In genomic region chr15:101138913-101139880, GRCh38 we compare ENCODE assay signal across 10 cellular contexts.
DNase-seq lines count a peak whose midpoint lies in the region; ATAC-seq and TF ChIP-seq lines count a peak whose summit lies in the region.
"Had no signal": no experiment of that assay in that cellular context is flagged by ENCODE, and none has a peak within 500 bp of the region (broad histone marks: within the 10 kb centered on the region; RNA-seq: fewer than 3 reads in every experiment).

No MANE protein-coding gene starts in this region.

- peak; percentile 37 for DNase-seq in MV-4-11 (lab: John Stamatoyannopoulos, UW)
- peak in 1 of 3 donors; percentile 31 for DNase-seq in mucosa of descending colon
- no peak for DNase-seq in activated naive CD4-positive, alpha-beta T cell treated with anti-CD3 and anti-CD28 coated beads, Interleukin-2, amount 50 U/mL, for 16 hours
- DNase-seq in LoVo (ENCODE audit: low spot score), result no peak
- no peak for DNase-seq in NOMO-1 treated with dmso at 0.1 percent for 144 hours (lab: John Stamatoyannopoulos, UW; ENCODE audit: unreplicated experiment)
- no peak for DNase-seq in substantia nigra (lab: John Stamatoyannopoulos, UW)
- DNase-seq: naive B cell; stimulated activated naive CD4-positive, alpha-beta T cell treated with Interleukin-2 at 50 U/mL for 16 hours had no signal

- no peak overlapping the region for H3K27ac ChIP-seq in substantia nigra (ENCODE audit: low read depth, low read length, poor library complexity, severe bottlenecking)

- no peaks in the 10 kb centered on the region for H3K4me1 ChIP-seq in mucosa of descending colon (ENCODE audit: low read depth)

- no peaks in the 10 kb centered on the region for H3K9me3 ChIP-seq in mucosa of descending colon

- no peaks in the 10 kb centered on the region for H3K36me3 ChIP-seq in mucosa of descending colon (ENCODE audit: low read depth)

- no peak for TF ChIP-seq CTCF in mucosa of descending colon (IDR thresholded peaks at IDR 0.05)

- H3K4me3 ChIP-seq in mucosa of descending colon, result no peak overlapping the region

- ATAC-seq in GM18858 (IDR thresholded peaks at IDR 0.05; ENCODE audit: unreplicated experiment), result peak; percentile 41
- peak; percentile 48 for ATAC-seq in HG02610 (IDR thresholded peaks at IDR 0.05; ENCODE audit: unreplicated experiment)
- ATAC-seq in mucosa of descending colon, result peak; percentile 32

- intact Hi-C loops in mucosa of descending colon (cut with DNase I, micrococcal nuclease), result no loop called here
